Comparison of ENCODE assay signal across 17 cellular contexts in genomic region chr19:11685676-11686650, GRCh38.
"Had no signal": no experiment of that assay in that cellular context is flagged by ENCODE, and none has a peak within 500 bp of the region (broad histone marks: within the 10 kb centered on the region; RNA-seq: fewer than 3 reads in every experiment).

No MANE protein-coding gene starts in this region.

- H3K27ac Mint-ChIP-seq: activated naive CD8-positive, alpha-beta T cell; memory B cell; naive thymus-derived CD8-positive, alpha-beta T cell had no signal

- H3K4me3 Mint-ChIP-seq: activated naive CD8-positive, alpha-beta T cell; central memory CD8-positive, alpha-beta T cell; memory B cell; naive thymus-derived CD8-positive, alpha-beta T cell had no signal

- H3K4me1 Mint-ChIP-seq: central memory CD8-positive, alpha-beta T cell had no signal

- DNase-seq: activated CD4-positive, alpha-beta T cell treated with anti-CD3 and anti-CD28 coated beads for 1 hour; activated T-cell treated with anti-CD3 and anti-CD28 coated beads for 4 hours; anterior cingulate cortex; brain microvascular endothelial cell; effector CD4-positive, alpha-beta T cell; hypothalamus; kidney; left lung; naive thymus-derived CD8-positive, alpha-beta T cell; stimulated activated CD4-positive, alpha-beta T cell treated with anti-CD3 and anti-CD28 coated beads, Interleukin-4, amount 100 ng/mL, for 4 hours; stimulated activated CD8-positive, alpha-beta memory T cell treated with anti-CD3 and anti-CD28 coated beads, Interleukin-4, amount 100 ng/mL, for 48 hours; stomach; T1000 had no signal

- ATAC-seq: left lung; naive thymus-derived CD8-positive, alpha-beta T cell; SK-N-SH treated with all-trans-retinoic acid at 6 μM for 48 hours had no signal
